Comparison of ENCODE assay signal across 21 cellular contexts in the genomic region with DNA sequence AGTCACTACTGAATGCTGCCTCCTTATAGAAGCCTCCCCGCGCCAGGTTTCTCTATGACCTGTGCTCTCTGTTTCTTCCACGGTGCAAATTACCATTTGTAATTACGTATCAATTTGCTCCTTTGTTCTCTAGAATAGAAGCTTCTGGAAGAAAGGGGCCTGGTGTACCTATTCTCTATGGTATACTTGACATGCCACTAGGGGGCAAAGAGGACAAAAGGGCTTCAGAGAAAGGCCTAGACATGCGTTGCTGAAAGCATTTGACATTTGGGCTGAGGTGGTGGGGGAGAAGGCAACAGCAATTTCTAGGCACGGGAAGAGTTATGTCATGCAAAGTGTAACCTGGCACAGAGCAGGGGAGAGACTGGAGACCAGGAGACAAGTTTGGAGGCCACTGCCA.
DNase-seq lines count a peak whose midpoint lies in the region; ATAC-seq, FAIRE-seq and TF ChIP-seq lines count a peak whose summit lies in the region.
"Had no signal": no experiment of that assay in that cellular context is flagged by ENCODE, and none has a peak within 500 bp of the region (broad histone marks: within the 10 kb centered on the region; RNA-seq: fewer than 3 reads in every experiment).

No MANE protein-coding gene starts in this region.

- H2AFZ ChIP-seq in HepG2 (ENCODE audit: low read length) (no peak overlapping the region), GM12878 (ENCODE audit: control insufficient read depth, low read depth, low read length) (no peak overlapping the region)

- CTCF ChIA-PET in HepG2 (lab: Yijun Ruan, JAX; ENCODE audit: low intra/inter-chr PET ratio, low total read pairs) (no interaction called here), GM12878 (lab: Yijun Ruan, JAX) (no interaction called here), RWPE1 (lab: Yijun Ruan, JAX) (no interaction called here)

- intact Hi-C loops in HepG2 (cut with micrococcal nuclease; ENCODE audit: unreplicated experiment), result no loop called here
- intact Hi-C loops in right lobe of liver (cut with DNase I), result no loop called here
- intact Hi-C loops in GM12878 (cut with micrococcal nuclease; ENCODE audit: unreplicated experiment), result no loop called here

- no peak overlapping the region for H3K4me2 ChIP-seq in HepG2 (ENCODE audit: low read depth, low read length)
- no peak overlapping the region for H3K4me2 ChIP-seq in GM12878 (ENCODE audit: control insufficient read depth, insufficient read depth)

- WGBS in HepG2 (ENCODE audit: low lambda C conversion rate), result 59% methylated on average over 6 of the region's 6 CpGs
- 79% methylated on average over 6 of the region's 6 CpGs for WGBS in right lobe of liver (ENCODE audit: insufficient coverage, low coverage, low lambda C conversion rate, missing lambda C conversion rate)
- WGBS in GM12878 (ENCODE audit: insufficient coverage, insufficient replicate concordance, low lambda C conversion rate, missing lambda C conversion rate), result 58% methylated on average over 6 of the region's 6 CpGs

- H3K4me1 ChIP-seq in HepG2 (ENCODE audit: insufficient read depth, low read length) (no peaks in the 10 kb centered on the region), right lobe of liver (no peaks in the 10 kb centered on the region), GM12878 (ENCODE audit: control insufficient read depth, insufficient read depth, low read length) (no peaks in the 10 kb centered on the region)
- H3K4me1 ChIP-seq: HAP-1, left lung, tibial artery had no signal

- POLR2A ChIA-PET in HepG2 (lab: Yijun Ruan, JAX), result no interaction called here
- POLR2A ChIA-PET in GM12878 (lab: Charles Lee), result no interaction called here
- POLR2A ChIA-PET in RWPE1 (lab: Yijun Ruan, JAX; ENCODE audit: low non-redundant PET), result no interaction called here

- H3K79me2 ChIP-seq in HepG2 (ENCODE audit: insufficient read depth, low read length) (no peaks in the 10 kb centered on the region), GM12878 (ENCODE audit: control insufficient read depth, insufficient read depth, low read length) (no peaks in the 10 kb centered on the region)

- TF ChIP-seq CTCF in HepG2 (CRISPR knock-in tag; IDR thresholded peaks at IDR 0.05) (peak; percentile 42; the same call in 1 of the 2 replicates), right lobe of liver (IDR thresholded peaks at IDR 0.05) (no peak), NB4 (IDR thresholded peaks at IDR 0.05; ENCODE audit: low read depth, low read length) (peak; percentile 8), GM12878 (IDR thresholded peaks at IDR 0.05 in 2 of 3, conservative IDR thresholded peaks at IDR 0.05 in 1 of 3; ENCODE audit: control insufficient read depth in 2 of 3, extremely low read depth in 1 of 3, insufficient read depth in 1 of 3, low read depth in 3 of 3, low read length in 3 of 3) (peak in 2 of 3 experiments; percentile 11 to 21; a peak in 1 of 6 replicates), RWPE1 (conservative IDR thresholded peaks at IDR 0.05; ENCODE audit: low read depth) (no peak)

- H3K36me3 ChIP-seq in HepG2 (replicated peaks in 1 of 2; ENCODE audit: control insufficient read depth in 1 of 2, insufficient read depth in 2 of 2, low read length in 2 of 2) (no peaks in the 10 kb centered on the region), right lobe of liver (no peaks in the 10 kb centered on the region), GM12878 (ENCODE audit: control insufficient read depth in 2 of 2, insufficient read depth in 2 of 2, low read length in 1 of 2) (no peaks in the 10 kb centered on the region)
- H3K36me3 ChIP-seq: HAP-1, left lung, tibial artery had no signal

- no peak for TF ChIP-seq POLR2A in HepG2 (IDR thresholded peaks at IDR 0.05; ENCODE audit: insufficient read depth in 1 of 2, low read depth in 2 of 2, low read length in 2 of 2)
- no peak for TF ChIP-seq POLR2A in right lobe of liver (IDR thresholded peaks at IDR 0.05)
- TF ChIP-seq POLR2A in NB4 (IDR thresholded peaks at IDR 0.05; ENCODE audit: extremely low read depth, insufficient read length), result no peak
- no peak for TF ChIP-seq POLR2A in GM12878 (IDR thresholded peaks at IDR 0.05; ENCODE audit: low read depth, low read length)

- H3K9ac ChIP-seq in HepG2 (ENCODE audit: insufficient read depth, low read depth, low read length) (no peak overlapping the region), GM12878 (ENCODE audit: control insufficient read depth, insufficient read depth, low read length) (no peak overlapping the region)

- ATAC-seq in HepG2, result peak; percentile 60
- no peak for ATAC-seq in right lobe of liver
- no peak for ATAC-seq in GM12878
- ATAC-seq in GM18870 (IDR thresholded peaks at IDR 0.05; ENCODE audit: unreplicated experiment), result no peak
- no peak for ATAC-seq in HG03039 (IDR thresholded peaks at IDR 0.05; ENCODE audit: unreplicated experiment)
- ATAC-seq: activated naive CD4-positive, alpha-beta T cell treated with anti-CD3 and anti-CD28 coated beads, Interleukin-2, amount 50 U/mL, for 72 hours; left lung had no signal

- in situ Hi-C loops in HepG2 (cut with HindIII; ENCODE audit: extremely low pct_ligation_motif_present, low pct_unique_long_range_greater_than_20kb), result no loop called here
- in situ Hi-C loops in GM12878 (cut with MboI), result no loop called here

- DNase-seq in HepG2 (ENCODE audit: low spot score) (peak; percentile 12), right lobe of liver (no peak), NB4 (ENCODE audit: low read depth) (no peak), GM12878 (ENCODE audit: low read depth, low spot score) (no peak), GM03348 (ENCODE audit: low spot score) (no peak), RWPE1 (ENCODE audit: low spot score) (no peak)
- DNase-seq: CD4-positive, alpha-beta memory T cell; effector memory CD4-positive, alpha-beta T cell; glutamatergic neuron; left lung; NCI-H1417 treated with DMSO at 0.1 percent for 48 hours; NCI-H526 treated with DMSO at 0.1 percent for 48 hours; small intestine; stimulated activated CD4-positive, alpha-beta T cell treated with anti-CD3 and anti-CD28 coated beads, Interleukin-4, amount 100 ng/mL, for 1 hour; T1000; tibial artery had no signal

- TF ChIP-seq EP300 in HepG2 (IDR thresholded peaks at IDR 0.05; ENCODE audit: low read depth in 2 of 2, low read length in 2 of 2), result no peak
- no peak for TF ChIP-seq EP300 in HepG2 (CRISPR knock-in tag; IDR thresholded peaks at IDR 0.05; ENCODE audit: borderline replicate concordance)
- no peak for TF ChIP-seq EP300 in GM12878 (IDR thresholded peaks at IDR 0.05; ENCODE audit: borderline replicate concordance in 1 of 2, control insufficient read depth in 1 of 2, low read depth in 2 of 2, low read length in 2 of 2)

- no peak overlapping the region for H3K27ac ChIP-seq in HepG2 (ENCODE audit: extremely low read length, insufficient read depth, low read length)
- no peak overlapping the region for H3K27ac ChIP-seq in right lobe of liver
- no peak overlapping the region for H3K27ac ChIP-seq in GM12878 (ENCODE audit: control insufficient read depth, insufficient read depth)
- no peak overlapping the region for H3K27ac ChIP-seq in RWPE1
- H3K27ac ChIP-seq: left lung, tibial artery had no signal

- H3K27me3 ChIP-seq in HepG2 (ENCODE audit: control insufficient read depth in 1 of 2, insufficient read depth in 2 of 2, low read length in 2 of 2) (peaks cover 1 to 2% of the 10 kb centered on the region in 2 experiments; a peak in 2 of 5 replicates), right lobe of liver (no peaks in the 10 kb centered on the region), GM12878 (replicated peaks in 1 of 2; ENCODE audit: control insufficient read depth in 2 of 2, insufficient read depth in 2 of 2, low read length in 1 of 2) (no peaks in the 10 kb centered on the region)
- H3K27me3 ChIP-seq: left lung, tibial artery had no signal

- no peak for TF ChIP-seq RAD21 in HepG2 (CRISPR knock-in tag; IDR thresholded peaks at IDR 0.05)
- TF ChIP-seq RAD21 in GM12878 (IDR thresholded peaks at IDR 0.05; ENCODE audit: insufficient read depth, low read depth, low read length), result no peak

- BruUV-seq in HepG2 (replicated peaks; lab: Mats Ljungman, UMichigan) (no TSS peak), GM12878 (replicated peaks; lab: Mats Ljungman, UMichigan) (no TSS peak)

- SMC1A ChIA-PET in GM12878 (lab: Charles Lee; ENCODE audit: uncharacterized antibody, unreplicated experiment), result no interaction called here

- H3K4me3 ChIP-seq in HepG2 (replicated peaks in 1 of 3; ENCODE audit: insufficient read depth in 1 of 3, low read depth in 2 of 3, low read length in 3 of 3) (no peak overlapping the region), right lobe of liver (no peak overlapping the region), NB4 (ENCODE audit: low read depth, low read length) (no peak overlapping the region), GM12878 (no peak overlapping the region)
- H3K4me3 ChIP-seq: HAP-1, left lung, tibial artery had no signal

- RAD21 ChIA-PET in GM12878 (lab: Charles Lee; ENCODE audit: unreplicated experiment), result no interaction called here

- FAIRE-seq in HepG2 (lab: Jason Lieb, UNC) (no peak), GM12878 (lab: Jason Lieb, UNC) (no peak)
- FAIRE-seq: HTR-8/SVneo, small intestine had no signal

- H4K20me1 ChIP-seq in HepG2 (ENCODE audit: insufficient read depth, low read length), result no peaks in the 10 kb centered on the region
- H4K20me1 ChIP-seq in GM12878 (ENCODE audit: control insufficient read depth, insufficient read depth), result no peaks in the 10 kb centered on the region

- H3K9me3 ChIP-seq in HepG2 (ENCODE audit: low read length) (peaks cover 5% of the 10 kb centered on the region; the same call in 1 of the 2 replicates), right lobe of liver (no peaks in the 10 kb centered on the region), GM12878 (replicated peaks; ENCODE audit: control insufficient read depth, insufficient read depth, low read length) (no peaks in the 10 kb centered on the region)
- H3K9me3 ChIP-seq: HAP-1, left lung, tibial artery had no signal

TF ChIP-seq in HepG2, 621 proteins besides CTCF, POLR2A, EP300 and RAD21:
- TF ChIP-seq ONECUT2 (CRISPR knock-in tag; IDR thresholded peaks at IDR 0.05), result no peak
- peak; percentile 43 for TF ChIP-seq STAG1 (CRISPR knock-in tag; IDR thresholded peaks at IDR 0.05)
- no peak for TF ChIP-seq KDM6A (CRISPR knock-in tag; IDR thresholded peaks at IDR 0.05; ENCODE audit: low read depth)
- no peak for TF ChIP-seq ZNF430 (CRISPR knock-in tag; IDR thresholded peaks at IDR 0.05)
- no peak for TF ChIP-seq SRY (CRISPR knock-in tag; IDR thresholded peaks at IDR 0.05)
- TF ChIP-seq ZNF577 (CRISPR knock-in tag; IDR thresholded peaks at IDR 0.05; ENCODE audit: borderline replicate concordance, low read depth), result no peak
- TF ChIP-seq ZNF136 (CRISPR knock-in tag; IDR thresholded peaks at IDR 0.05; ENCODE audit: low read depth), result no peak

TF ChIP-seq in GM12878, 131 proteins besides CTCF, POLR2A, EP300 and RAD21 (continues in another document):
- TF ChIP-seq HDAC2 (IDR thresholded peaks at IDR 0.05) (no peak), ETV6 (conservative IDR thresholded peaks at IDR 0.05 in 1 of 2, IDR thresholded peaks at IDR 0.05 in 1 of 2; ENCODE audit: borderline replicate concordance in 1 of 2, low read depth in 1 of 2) (no peak)

Comparison
In these comparisons a context has a peak if more than half of its experiments do, and no peak if none do; other contexts are left out.
1. CTCF ChIP-seq: peak in HepG2 (single experiment), NB4 (single experiment) and GM12878 (2 of 3); none in right lobe of liver (0 of 4) and RWPE1 (single experiment).
2. Of the 75 proteins assayed by ChIP-seq in both HepG2 and GM12878: peak only in HepG2: none; only in GM12878: none; in both: CTCF; in neither: 74.